Comparison of ENCODE assay signal across 16 cellular contexts in the genomic region with DNA sequence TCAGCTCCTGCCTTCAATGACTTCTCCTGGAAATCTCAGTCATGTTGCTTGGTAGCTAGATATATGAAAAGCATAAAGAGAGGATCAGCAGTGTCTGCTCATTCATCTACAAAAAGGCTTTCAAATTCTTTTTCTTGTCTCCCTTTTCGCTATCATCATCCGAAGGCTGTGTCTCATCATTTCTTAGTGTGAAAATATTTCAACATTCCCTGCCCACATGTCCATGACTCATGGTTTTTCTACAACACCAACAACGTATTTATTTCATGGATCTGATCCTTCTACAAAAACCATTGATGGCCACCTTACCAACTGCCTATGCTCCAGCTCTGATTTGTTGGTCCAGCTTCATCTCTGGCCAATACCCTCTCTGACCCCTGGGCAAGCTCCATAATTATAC.
"Had no signal": no experiment of that assay in that cellular context is flagged by ENCODE, and none has a peak within 500 bp of the region (broad histone marks: within the 10 kb centered on the region; RNA-seq: fewer than 3 reads in every experiment).

No MANE protein-coding gene starts in this region.

- DNase-seq: activated CD4-positive, alpha-beta T cell treated with anti-CD3 and anti-CD28 coated beads, Interleukin-2, amount 10 ng/mL, durations not matched to agents 7 days and 5 days; activated CD4-positive, CD25-positive, alpha-beta regulatory T cell; activated naive CD4-positive, alpha-beta T cell treated with anti-CD3 and anti-CD28 coated beads, Interleukin-2, amount 50 U/mL, for 16 hours; activated T-cell treated with anti-CD3 and anti-CD28 coated beads, Interleukin-2, amount 50 U/mL, for 1 hour; amniotic stem cell; brain microvascular endothelial cell; hippocampal formation; lower lobe of right lung; naive thymus-derived CD4-positive, alpha-beta T cell; retina; small intestine; T-helper 17 cell had no signal

- H3K9me3 ChIP-seq: lower lobe of right lung, tibial nerve had no signal

- H3K4me3 ChIP-seq: lower lobe of right lung, tibial nerve had no signal

- FAIRE-seq: colon, endothelial cell of umbilical vein, small intestine, TTC549 had no signal

- H3K27ac ChIP-seq: brain microvascular endothelial cell, lower lobe of right lung, tibial nerve had no signal

- H3K4me1 ChIP-seq: lower lobe of right lung, tibial nerve had no signal

- H3K27me3 ChIP-seq: brain microvascular endothelial cell, tibial nerve had no signal

- H3K36me3 ChIP-seq: brain microvascular endothelial cell, lower lobe of right lung, tibial nerve had no signal
